ENCODE assay signal across 18 cellular contexts in the genomic region with DNA sequence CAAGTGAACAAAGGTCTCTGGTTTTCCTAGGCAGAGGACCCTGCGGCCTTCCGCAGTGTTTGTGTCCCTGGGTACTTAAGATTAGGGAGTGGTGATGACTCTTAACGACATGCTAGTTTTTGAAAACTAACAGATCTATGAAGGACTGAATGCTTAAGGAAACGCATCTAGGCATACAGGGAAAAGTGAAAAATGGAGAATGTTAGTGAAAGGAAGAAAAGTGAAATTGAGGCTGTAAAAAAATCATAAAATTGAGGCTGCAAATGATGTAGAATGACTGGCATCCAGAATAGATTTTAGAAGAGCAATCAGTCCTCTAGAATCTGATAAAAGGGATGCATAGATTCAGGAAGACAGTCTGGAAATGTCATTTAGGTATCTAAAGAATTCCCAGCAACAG.
"Had no signal": no experiment of that assay in that cellular context is flagged by ENCODE, and none has a peak within 500 bp of the region (broad histone marks: within the 10 kb centered on the region; RNA-seq: fewer than 3 reads in every experiment).

No MANE protein-coding gene starts in this region.

- H3K9me3 ChIP-seq: neutrophil had no signal

- H3K4me1 ChIP-seq: uterus had no signal

- H3K36me3 ChIP-seq: neutrophil, uterus had no signal

- ATAC-seq: left cardiac atrium; lower lobe of right lung; natural killer cell treated with Interleukin-12 subunit alpha and Interleukin-12 subunit beta and Interleukin-15 and Interleukin-18, amount 100 ng/mL, for 72 hours had no signal

- H3K27ac ChIP-seq: esophagus squamous epithelium, hepatocyte, left ventricle myocardium inferior, lower lobe of right lung, neutrophil, right atrium auricular region, upper lobe of left lung, uterus had no signal

- H3K4me3 Mint-ChIP-seq: memory B cell; mesothelial cell of epicardium; natural killer cell treated with Interleukin-12 subunit alpha and Interleukin-12 subunit beta and Interleukin-15 and Interleukin-18, amount 100 ng/mL, for 72 hours had no signal

- DNase-seq: effector memory CD4-positive, alpha-beta T cell; esophagus squamous epithelium; foreskin fibroblast; kidney; left cardiac atrium; left ventricle myocardium inferior; lower lobe of right lung; small intestine; stimulated activated CD4-positive, alpha-beta T cell treated with anti-CD3 and anti-CD28 coated beads, Interleukin-12 subunit alpha, Interleukin-12 subunit beta, amount 100 ng/mL, for 4 hours; stimulated activated naive CD4-positive, alpha-beta T cell treated with Interleukin-2 at 50 U/mL for 16 hours; upper lobe of left lung; uterus had no signal

- H3K4me3 ChIP-seq: esophagus squamous epithelium, hepatocyte, left ventricle myocardium inferior, lower lobe of right lung, right atrium auricular region, upper lobe of left lung, uterus had no signal

- H3K27me3 Mint-ChIP-seq: memory B cell; natural killer cell treated with Interleukin-12 subunit alpha and Interleukin-12 subunit beta and Interleukin-15 and Interleukin-18, amount 100 ng/mL, for 72 hours had no signal

- H2AFZ ChIP-seq: hepatocyte had no signal

- H3K27me3 ChIP-seq: esophagus squamous epithelium, hepatocyte, neutrophil, right atrium auricular region, upper lobe of left lung, uterus had no signal

- H3K4me2 ChIP-seq: hepatocyte had no signal

- H3K27ac Mint-ChIP-seq: memory B cell; mesothelial cell of epicardium; natural killer cell treated with Interleukin-12 subunit alpha and Interleukin-12 subunit beta and Interleukin-15 and Interleukin-18, amount 100 ng/mL, for 72 hours had no signal
